Comparison of ENCODE assay signal across 7 cellular contexts in the genomic region with DNA sequence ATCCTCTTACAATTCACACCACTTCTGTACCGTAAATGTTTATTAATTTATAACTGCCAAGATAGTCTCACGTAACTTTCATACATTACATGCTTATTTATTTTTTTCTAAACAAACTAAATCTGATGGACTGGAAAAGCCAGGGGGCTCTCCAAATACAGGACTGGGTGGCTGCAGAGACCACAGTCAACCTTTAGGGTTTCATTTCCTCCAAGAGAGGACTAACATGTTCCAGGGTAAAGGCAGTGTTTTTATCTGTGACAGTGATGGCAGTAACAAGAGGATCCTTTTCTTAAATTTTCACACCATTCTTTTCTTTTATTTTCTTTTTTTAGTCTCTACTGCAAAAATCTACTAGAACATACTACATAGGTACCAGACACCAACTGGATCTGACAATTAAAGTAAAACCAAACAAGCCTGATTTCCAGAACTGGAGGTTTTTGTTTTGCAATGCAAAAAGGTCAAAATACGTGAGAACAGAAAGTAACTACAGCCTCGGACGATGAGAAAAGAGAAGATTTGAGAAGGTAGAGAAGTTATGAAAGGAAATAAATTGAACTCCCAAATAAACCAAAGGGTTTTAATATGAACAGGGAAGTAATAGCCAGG.
DNase-seq lines count a peak whose midpoint lies in the region; ATAC-seq and TF ChIP-seq lines count a peak whose summit lies in the region.

No MANE protein-coding gene starts in this region.

- no peaks in the 10 kb centered on the region for H3K9me2 ChIP-seq in MM.1S (replicated peaks; ENCODE audit: insufficient read depth, low read length)

- peak overlapping the region; percentile 94 for H3K9ac ChIP-seq in MM.1S (ENCODE audit: low read length)
- H3K9ac ChIP-seq in mucosa of rectum (ENCODE audit: low read depth in 1 of 2, low read length in 2 of 2) = peak overlapping the region; percentile 89 to 96

- peaks cover 15% of the 10 kb centered on the region for H3F3A ChIP-seq in MM.1S (ENCODE audit: insufficient read depth, low read length)

- peak; percentile 24; the same call in 1 of the 2 replicates for TF ChIP-seq CTCF in MM.1S (IDR thresholded peaks at IDR 0.05; ENCODE audit: low read length)

- no peaks in the 10 kb centered on the region for H3K36me3 ChIP-seq in MM.1S (replicated peaks; ENCODE audit: insufficient read depth, low read length)
- H3K36me3 ChIP-seq in mucosa of rectum (ENCODE audit: control insufficient read depth in 2 of 2, insufficient read depth in 2 of 2, low read length in 2 of 2) = no peaks in the 10 kb centered on the region

- DNase-seq in MM.1S (peak; percentile 21), cerebellar cortex (ENCODE audit: low spot score) (peak; percentile 51), NCI-H2196 treated with DMSO at 0.1 percent for 48 hours (lab: John Stamatoyannopoulos, UW; ENCODE audit: unreplicated experiment) (no peak), dedifferentiated amniotic fluid mesenchymal stem cell (ENCODE audit: extremely low spot score) (no peak)

- peak overlapping the region; percentile 94 for H3K27ac ChIP-seq in MM.1S (ENCODE audit: low read length)
- peak overlapping the region; percentile 97 for H3K27ac ChIP-seq in mucosa of rectum (ENCODE audit: low read depth in 2 of 2, low read length in 2 of 2)

- ATAC-seq in GM18505 (IDR thresholded peaks at IDR 0.05; ENCODE audit: unreplicated experiment) (peak; percentile 38), GM21786 (IDR thresholded peaks at IDR 0.05; ENCODE audit: unreplicated experiment) (peak; percentile 33)

- no peaks in the 10 kb centered on the region for H4K20me1 ChIP-seq in MM.1S (ENCODE audit: insufficient read depth, low read length)

- TF ChIP-seq POLR2A in GM18505 (IDR thresholded peaks at IDR 0.05; ENCODE audit: borderline replicate concordance, extremely low read depth, insufficient read depth, insufficient read length) = no peak

- H3K4me2 ChIP-seq in MM.1S (ENCODE audit: low read depth, low read length) = peak overlapping the region; percentile 46

- H3K9me3 ChIP-seq in MM.1S (replicated peaks; ENCODE audit: insufficient read depth, low read length) (no peaks in the 10 kb centered on the region), mucosa of rectum (ENCODE audit: control insufficient read depth in 2 of 2, low read length in 2 of 2) (no peaks in the 10 kb centered on the region)

- peak overlapping the region; percentile 69 for H2AFZ ChIP-seq in MM.1S (ENCODE audit: low read length)

- peaks cover 45% of the 10 kb centered on the region for H3K79me2 ChIP-seq in MM.1S (ENCODE audit: low read length)

- H3K4me3 ChIP-seq in MM.1S (ENCODE audit: low read length) = peak overlapping the region; percentile 86
- peak overlapping the region; percentile 83 to 97 for H3K4me3 ChIP-seq in mucosa of rectum (ENCODE audit: low read length in 2 of 2)

- H3K27me3 ChIP-seq in MM.1S (replicated peaks; ENCODE audit: insufficient read depth, low read length) (no peaks in the 10 kb centered on the region), mucosa of rectum (ENCODE audit: control insufficient read depth in 2 of 2, insufficient read depth in 2 of 2, low read length in 2 of 2) (no peaks in the 10 kb centered on the region)

- peaks cover 11% of the 10 kb centered on the region for H3K4me1 ChIP-seq in MM.1S (ENCODE audit: low read length)
- H3K4me1 ChIP-seq in mucosa of rectum (ENCODE audit: control insufficient read depth in 2 of 2, insufficient read depth in 2 of 2, low read length in 2 of 2) = peaks cover 3 to 14% of the 10 kb centered on the region in 2 donors

Comparison
In these comparisons a context has a peak if more than half of its experiments do, and no peak if none do; other contexts are left out.
1. DNase-seq: peak in MM.1S (single experiment) and cerebellar cortex (single experiment); none in NCI-H2196 treated with DMSO at 0.1 percent for 48 hours (single experiment) and dedifferentiated amniotic fluid mesenchymal stem cell (single experiment).